Comparison of ENCODE assay signal across 17 cellular contexts in genomic region chr3:186998937-186999368, GRCh38.
DNase-seq lines count a peak whose midpoint lies in the region; ATAC-seq lines count a peak whose summit lies in the region.
"Had no signal": no experiment of that assay in that cellular context is flagged by ENCODE, and none has a peak within 500 bp of the region (broad histone marks: within the 10 kb centered on the region; RNA-seq: fewer than 3 reads in every experiment).

No MANE protein-coding gene starts in this region.

- H3K4me3 ChIP-seq in HUES6 (ENCODE audit: low read depth, low read length) (peak overlapping the region; percentile 38; the same call in 1 of the 2 replicates), SK-N-MC (no peak overlapping the region), iPS-20b (ENCODE audit: low read length) (peak overlapping the region; percentile 45; the same call in 1 of the 2 replicates)
- H3K4me3 ChIP-seq: dorsolateral prefrontal cortex, MG63 had no signal

- H3K9ac ChIP-seq in HUES6 (ENCODE audit: low read length) (peak overlapping the region; percentile 62), SK-N-MC (ENCODE audit: insufficient read length) (peak overlapping the region; percentile 2), iPS-20b (ENCODE audit: low read depth, low read length) (peak overlapping the region; percentile 39; the same call in 1 of the 2 replicates)

- no peaks in the 10 kb centered on the region for H3K27me3 ChIP-seq in HUES6 (ENCODE audit: control insufficient read depth, insufficient read depth, low read length)
- H3K27me3 ChIP-seq in iPS-20b (ENCODE audit: insufficient read depth, low read length), result no peaks in the 10 kb centered on the region
- H3K27me3 ChIP-seq: dorsolateral prefrontal cortex, MG63 had no signal

- peak overlapping the region; percentile 65 for H3K27ac ChIP-seq in HUES6 (ENCODE audit: low read depth, low read length)
- H3K27ac ChIP-seq in SK-N-MC, result peak overlapping the region; percentile 75
- peak overlapping the region; percentile 81 for H3K27ac ChIP-seq in iPS-20b (ENCODE audit: low read length)

- H3K4me1 ChIP-seq in HUES6 (ENCODE audit: control insufficient read depth, insufficient read depth, low read length) (peaks cover 24% of the 10 kb centered on the region), iPS-20b (ENCODE audit: insufficient read depth, low read length) (peaks cover 12% of the 10 kb centered on the region; the same call in 1 of the 2 replicates)

- H3K36me3 ChIP-seq in HUES6 (ENCODE audit: control insufficient read depth, insufficient read depth, low read length) (peaks cover 11% of the 10 kb centered on the region; the same call in 1 of the 2 replicates), SK-N-MC (ENCODE audit: insufficient read depth, low read length) (no peaks in the 10 kb centered on the region; the same call in 1 of the 2 replicates), iPS-20b (ENCODE audit: insufficient read depth, low read depth, low read length) (peaks cover 14% of the 10 kb centered on the region)
- H3K36me3 ChIP-seq: MG63 had no signal

- peak; percentile 67 for DNase-seq in COLO668 (lab: John Stamatoyannopoulos, UW; ENCODE audit: unreplicated experiment)
- DNase-seq in SK-N-MC (ENCODE audit: low read depth, low spot score), result no peak
- no peak for DNase-seq in NCI-H345 (lab: John Stamatoyannopoulos, UW)
- DNase-seq in GM19238 (ENCODE audit: insufficient read length, low spot score), result no peak
- DNase-seq: activated CD8-positive, alpha-beta memory T cell treated with anti-CD3 and anti-CD28 coated beads, Interleukin-2, amount 50 U/mL, for 48 hours; activated naive CD4-positive, alpha-beta T cell treated with anti-CD3 and anti-CD28 coated beads for 36 hours; dorsolateral prefrontal cortex; immature natural killer cell; MG63; NCI-H2227 treated with DMSO at 0.1 percent for 48 hours; stimulated activated naive CD8-positive, alpha-beta T cell treated with anti-CD3 and anti-CD28 coated beads, Interleukin-15, amount 100 ng/mL, for 72 hours; SW 1271 had no signal

- H3K9me3 ChIP-seq in HUES6 (ENCODE audit: control insufficient read depth, insufficient read depth, low read depth, low read length) (no peaks in the 10 kb centered on the region), SK-N-MC (ENCODE audit: low read depth, low read length) (no peaks in the 10 kb centered on the region), iPS-20b (ENCODE audit: insufficient read depth, low read depth, low read length) (no peaks in the 10 kb centered on the region)
- H3K9me3 ChIP-seq: MG63 had no signal

- no peak for ATAC-seq in HG03196 (IDR thresholded peaks at IDR 0.05; ENCODE audit: unreplicated experiment)
- no peak for ATAC-seq in GM21528 (IDR thresholded peaks at IDR 0.05; ENCODE audit: low FRiP score, unreplicated experiment)
- ATAC-seq: activated CD4-positive, CD25-positive, alpha-beta regulatory T cell treated with anti-CD3 and anti-CD28 coated beads, Interleukin-2, amount 50 U/mL, for 24 hours; stimulated activated naive CD8-positive, alpha-beta T cell treated with anti-CD3 and anti-CD28 coated beads, Interleukin-15, amount 100 ng/mL, for 72 hours had no signal

Comparison
In these comparisons a context has a peak if more than half of its experiments do, and no peak if none do; other contexts are left out.
1. H3K9ac ChIP-seq: peak in every context shown above with its lines; median percentile 62 in HUES6; 39 in iPS-20b; 2 in SK-N-MC.